In the genomic region with DNA sequence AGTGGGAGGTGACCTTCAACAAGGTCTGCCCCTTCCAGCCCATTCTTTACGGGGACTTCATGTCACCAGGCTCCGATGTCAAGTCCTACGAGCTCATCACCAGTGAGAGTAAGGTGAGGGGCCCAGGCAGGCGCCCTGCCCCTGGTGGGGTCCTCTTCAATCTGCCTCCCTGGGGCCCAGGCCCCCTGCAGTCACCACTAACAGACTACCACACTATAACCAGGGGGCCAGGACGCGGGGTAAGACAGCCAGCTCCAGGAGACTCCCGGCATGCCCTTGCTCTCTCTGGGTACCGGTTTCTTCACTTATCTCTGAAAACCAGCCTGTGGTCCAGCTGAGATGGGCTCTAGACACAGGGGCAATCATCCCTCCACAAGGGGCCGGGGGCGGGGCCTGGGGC, we compare ENCODE assay signal across 36 cellular contexts.
"Had no signal": no experiment of that assay in that cellular context is flagged by ENCODE, and none has a peak within 500 bp of the region (broad histone marks: within the 10 kb centered on the region; RNA-seq: fewer than 3 reads in every experiment).

No MANE protein-coding gene starts in this region.

- H3K36me3 ChIP-seq: adrenal gland, breast epithelium, cardiac muscle cell, colonic mucosa, gastrocnemius medialis had no signal

- H3K4me1 ChIP-seq: adrenal gland, breast epithelium, colonic mucosa, esophagus muscularis mucosa, foreskin keratinocyte, gastrocnemius medialis had no signal

- H3K27ac Mint-ChIP-seq: activated CD4-positive, alpha-beta memory T cell treated with anti-CD3 and anti-CD28 coated beads for 36 hours; activated CD4-positive, alpha-beta T cell treated with anti-CD3 and anti-CD28 coated beads for 36 hours; activated CD4-positive, alpha-beta T cell treated with anti-CD3 and anti-CD28 coated beads, Interleukin-2, amount 10 ng/mL, durations not matched to agents 24 days and 14 days; activated CD8-positive, alpha-beta memory T cell treated with anti-CD3 and anti-CD28 coated beads, Interleukin-2, amount 10 ng/mL, durations not matched to agents 7 days and 5 days; activated CD8-positive, alpha-beta T cell treated with anti-CD3 and anti-CD28 coated beads, Interleukin-2, amount 10 ng/mL, durations not matched to agents 7 days and 5 days; activated naive CD4-positive, alpha-beta T cell treated with anti-CD3 and anti-CD28 coated beads for 36 hours; activated naive CD8-positive, alpha-beta T cell treated with anti-CD3 and anti-CD28 coated beads for 36 hours; activated naive CD8-positive, alpha-beta T cell treated with anti-CD3 and anti-CD28 coated beads, Interleukin-2, amount 50 U/mL, for 24 hours; activated T-helper 1 cell treated with anti-CD3 and anti-CD28 coated beads, Interleukin-12 subunit alpha, Interleukin-12 subunit beta, Interleukin-2, Interleukin-4 antibody, amounts not matched to agents 30 ng/mL and 10 ng/mL and 1 ng/mL, durations not matched to agents 14 hours and 24 hours and 36 hours; activated T-helper 2 cell treated with anti-CD3 and anti-CD28 coated beads, Interferon-gamma antibody, Interleukin-2, Interleukin-4, amounts not matched to agents 10 μg/mL and 5 μg/mL and 100 μg/mL, durations not matched to agents 14 hours and 24 hours and 36 hours; brain; endodermal cell; T-helper 17 cell; T-helper 2 cell treated with Interferon-gamma antibody and Interleukin-4, amounts not matched to agents 5 μg/mL and 100 μg/mL, for 36 hours had no signal

- H3K9me3 ChIP-seq: adrenal gland, breast epithelium, colonic mucosa, esophagus muscularis mucosa, gastrocnemius medialis, heart left ventricle had no signal

- H3K4me3 Mint-ChIP-seq: activated CD4-positive, alpha-beta memory T cell treated with anti-CD3 and anti-CD28 coated beads for 36 hours; activated CD4-positive, alpha-beta T cell treated with anti-CD3 and anti-CD28 coated beads for 36 hours; activated CD4-positive, alpha-beta T cell treated with anti-CD3 and anti-CD28 coated beads, Interleukin-2, amount 10 ng/mL, durations not matched to agents 24 days and 14 days; activated CD8-positive, alpha-beta memory T cell treated with anti-CD3 and anti-CD28 coated beads, Interleukin-2, amount 10 ng/mL, durations not matched to agents 7 days and 5 days; activated CD8-positive, alpha-beta T cell treated with anti-CD3 and anti-CD28 coated beads, Interleukin-2, amount 10 ng/mL, durations not matched to agents 7 days and 5 days; activated naive CD4-positive, alpha-beta T cell treated with anti-CD3 and anti-CD28 coated beads for 36 hours; activated naive CD4-positive, alpha-beta T cell treated with anti-CD3 and anti-CD28 coated beads, Interleukin-2, amount 50 U/mL, for 24 hours; activated naive CD8-positive, alpha-beta T cell treated with anti-CD3 and anti-CD28 coated beads for 36 hours; activated naive CD8-positive, alpha-beta T cell treated with anti-CD3 and anti-CD28 coated beads, Interleukin-2, amount 50 U/mL, for 24 hours; activated T-helper 1 cell treated with anti-CD3 and anti-CD28 coated beads, Interleukin-12 subunit alpha, Interleukin-12 subunit beta, Interleukin-2, Interleukin-4 antibody, amounts not matched to agents 30 ng/mL and 10 ng/mL and 1 ng/mL, durations not matched to agents 14 hours and 24 hours and 36 hours; brain; endodermal cell; T-helper 17 cell; T-helper 2 cell treated with Interferon-gamma antibody and Interleukin-4, amounts not matched to agents 5 μg/mL and 100 μg/mL, for 36 hours had no signal

- H3K4me1 Mint-ChIP-seq: activated CD4-positive, alpha-beta T cell treated with anti-CD3 and anti-CD28 coated beads for 36 hours; activated CD4-positive, alpha-beta T cell treated with anti-CD3 and anti-CD28 coated beads, Interleukin-2, amount 10 ng/mL, durations not matched to agents 24 days and 14 days; activated naive CD4-positive, alpha-beta T cell treated with anti-CD3 and anti-CD28 coated beads, Interleukin-2, amount 50 U/mL, for 24 hours; activated naive CD8-positive, alpha-beta T cell treated with anti-CD3 and anti-CD28 coated beads for 36 hours; activated naive CD8-positive, alpha-beta T cell treated with anti-CD3 and anti-CD28 coated beads, Interleukin-2, amount 50 U/mL, for 24 hours; brain had no signal

- ATAC-seq: activated CD4-positive, alpha-beta T cell treated with anti-CD3 and anti-CD28 coated beads for 36 hours; activated CD8-positive, alpha-beta memory T cell treated with anti-CD3 and anti-CD28 coated beads, Interleukin-2, amount 10 ng/mL, durations not matched to agents 7 days and 5 days; activated CD8-positive, alpha-beta T cell treated with anti-CD3 and anti-CD28 coated beads, Interleukin-2, amount 10 ng/mL, durations not matched to agents 7 days and 5 days; activated naive CD8-positive, alpha-beta T cell treated with anti-CD3 and anti-CD28 coated beads, Interleukin-2, amount 50 U/mL, for 24 hours; foreskin keratinocyte; gastrocnemius medialis; T-helper 17 cell had no signal

- DNase-seq: activated CD4-positive, alpha-beta memory T cell treated with anti-CD3 and anti-CD28 coated beads for 36 hours; activated CD4-positive, alpha-beta T cell treated with anti-CD3 and anti-CD28 coated beads for 36 hours; activated CD4-positive, alpha-beta T cell treated with anti-CD3 and anti-CD28 coated beads, Interleukin-2, amount 10 ng/mL, durations not matched to agents 24 days and 14 days; activated CD4-positive, CD25-positive, alpha-beta regulatory T cell; activated CD4-positive, CD25-positive, alpha-beta regulatory T cell treated with anti-CD3 and anti-CD28 coated beads, Interleukin-2, amount 50 U/mL, for 72 hours; activated CD8-positive, alpha-beta memory T cell treated with anti-CD3 and anti-CD28 coated beads, Interleukin-2, amount 10 ng/mL, durations not matched to agents 7 days and 5 days; activated CD8-positive, alpha-beta memory T cell treated with anti-CD3 and anti-CD28 coated beads, Interleukin-2, amount 50 U/mL, for 4 hours; activated CD8-positive, alpha-beta T cell treated with anti-CD3 and anti-CD28 coated beads, Interleukin-2, amount 10 ng/mL, durations not matched to agents 7 days and 5 days; activated effector memory CD4-positive, alpha-beta T cell treated with anti-CD3 and anti-CD28 coated beads, Interleukin-2, amount 50 U/mL, for 16 hours; activated naive CD4-positive, alpha-beta T cell treated with anti-CD3 and anti-CD28 coated beads for 36 hours; activated naive CD8-positive, alpha-beta T cell treated with anti-CD3 and anti-CD28 coated beads for 36 hours; activated naive CD8-positive, alpha-beta T cell treated with anti-CD3 and anti-CD28 coated beads, Interleukin-2, amount 50 U/mL, for 24 hours; activated T-cell treated with anti-CD3 and anti-CD28 coated beads, Interleukin-2, amount 50 U/mL, for 1 hour; activated T-cell treated with anti-CD3 and anti-CD28 coated beads, Interleukin-2, amount 50 U/mL, for 48 hours; adrenal gland; aorta; central memory CD4-positive, alpha-beta T cell; cerebellar nuclear complex; colonic mucosa; effector memory CD4-positive, alpha-beta T cell; endodermal cell; foreskin keratinocyte; gastrocnemius medialis; glutamatergic neuron; T-helper 1 cell; T-helper 17 cell; T1000 had no signal

- H3K9me3 Mint-ChIP-seq: activated CD4-positive, alpha-beta memory T cell treated with anti-CD3 and anti-CD28 coated beads for 36 hours; activated CD4-positive, alpha-beta T cell treated with anti-CD3 and anti-CD28 coated beads, Interleukin-2, amount 10 ng/mL, durations not matched to agents 24 days and 14 days; activated naive CD4-positive, alpha-beta T cell treated with anti-CD3 and anti-CD28 coated beads for 36 hours; activated naive CD4-positive, alpha-beta T cell treated with anti-CD3 and anti-CD28 coated beads, Interleukin-2, amount 50 U/mL, for 24 hours; activated naive CD8-positive, alpha-beta T cell treated with anti-CD3 and anti-CD28 coated beads for 36 hours; activated naive CD8-positive, alpha-beta T cell treated with anti-CD3 and anti-CD28 coated beads, Interleukin-2, amount 50 U/mL, for 24 hours; activated T-helper 1 cell treated with anti-CD3 and anti-CD28 coated beads, Interleukin-12 subunit alpha, Interleukin-12 subunit beta, Interleukin-2, Interleukin-4 antibody, amounts not matched to agents 30 ng/mL and 10 ng/mL and 1 ng/mL, durations not matched to agents 14 hours and 24 hours and 36 hours; activated T-helper 2 cell treated with anti-CD3 and anti-CD28 coated beads, Interferon-gamma antibody, Interleukin-2, Interleukin-4, amounts not matched to agents 10 μg/mL and 5 μg/mL and 100 μg/mL, durations not matched to agents 14 hours and 24 hours and 36 hours; brain; endodermal cell; T-helper 2 cell treated with Interferon-gamma antibody and Interleukin-4, amounts not matched to agents 5 μg/mL and 100 μg/mL, for 36 hours had no signal

- H3K4me3 ChIP-seq: adrenal gland, breast epithelium, cardiac muscle cell, colonic mucosa, esophagus muscularis mucosa, gastrocnemius medialis, heart left ventricle had no signal

- H3K27ac ChIP-seq: adrenal gland, breast epithelium, cardiac muscle cell, colonic mucosa, esophagus muscularis mucosa, foreskin keratinocyte, gastrocnemius medialis, heart left ventricle had no signal

- H3K27me3 ChIP-seq: adrenal gland, breast epithelium, cardiac muscle cell, colonic mucosa, esophagus muscularis mucosa, gastrocnemius medialis, heart left ventricle had no signal

- H3K36me3 Mint-ChIP-seq: activated CD4-positive, alpha-beta memory T cell treated with anti-CD3 and anti-CD28 coated beads for 36 hours; activated CD8-positive, alpha-beta memory T cell treated with anti-CD3 and anti-CD28 coated beads, Interleukin-2, amount 10 ng/mL, durations not matched to agents 7 days and 5 days; activated naive CD4-positive, alpha-beta T cell treated with anti-CD3 and anti-CD28 coated beads, Interleukin-2, amount 50 U/mL, for 24 hours; activated naive CD8-positive, alpha-beta T cell treated with anti-CD3 and anti-CD28 coated beads for 36 hours; brain had no signal
